17 cellular contexts compared by ENCODE assay signal in the genomic region with DNA sequence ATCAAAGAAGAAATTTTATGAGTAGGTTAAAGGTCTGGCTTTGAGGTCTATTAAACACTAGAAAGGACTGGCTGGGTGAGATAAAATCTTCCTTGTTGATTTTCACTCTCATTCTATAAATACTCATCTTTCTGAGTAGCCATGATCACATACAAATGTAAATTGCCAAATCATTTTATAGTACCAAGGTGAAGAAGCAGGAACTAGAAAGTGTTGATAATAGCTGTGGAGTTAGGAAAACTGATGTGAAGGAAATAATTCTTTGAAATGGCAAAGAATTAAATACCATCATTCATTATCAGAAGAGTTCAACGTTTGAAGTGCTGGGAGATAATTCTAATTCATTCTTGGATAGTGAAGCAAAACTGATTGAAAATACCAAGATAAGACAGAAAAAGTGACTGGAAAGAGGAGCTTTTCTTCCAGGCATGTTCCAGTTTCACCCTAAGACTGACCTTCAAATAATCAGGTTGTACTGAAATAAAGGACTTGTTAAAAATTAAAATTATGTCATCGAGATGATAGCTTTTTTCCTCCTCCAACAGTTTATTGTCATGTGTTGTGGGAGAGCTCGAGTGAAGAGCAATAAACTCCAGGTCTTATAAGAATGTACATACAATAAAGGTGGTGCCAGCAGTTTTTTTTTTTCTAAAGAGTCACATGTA. TPM values are rescaled to one million over a fixed set of nuclear protein-coding genes. Genes with fewer than 3 reads are reported as not detected.
A peak's percentile ranks its signal among the peaks of the same experiment; 100 is the strongest.
DNase-seq lines count a peak whose midpoint lies in the region; ATAC-seq, FAIRE-seq and TF ChIP-seq lines count a peak whose summit lies in the region.
"Had no signal": no experiment of that assay in that cellular context is flagged by ENCODE, and none has a peak within 500 bp of the region (broad histone marks: within the 10 kb centered on the region; RNA-seq: fewer than 3 reads in every experiment).

No MANE protein-coding gene starts in this region.

- no peak for TF ChIP-seq CTCF in SK-N-SH (IDR thresholded peaks at IDR 0.05)
- no peak for TF ChIP-seq CTCF in pancreas (IDR thresholded peaks at IDR 0.05)

- peaks cover 0 to 7% of the 10 kb centered on the region in 2 experiments; a peak in 1 of 4 replicates for H3K4me1 ChIP-seq in SK-N-SH (ENCODE audit: control insufficient read depth in 1 of 2, insufficient read depth in 2 of 2, low read depth in 1 of 2, low read length in 1 of 2)
- H3K4me1 ChIP-seq in pancreas = no peaks in the 10 kb centered on the region

- no peaks in the 10 kb centered on the region for H3K9me2 ChIP-seq in SK-N-SH

- peak in 1 of 4 donors; percentile 18 for ATAC-seq in pancreas
- ATAC-seq: stimulated activated naive CD8-positive, alpha-beta T cell treated with anti-CD3 and anti-CD28 coated beads, Interleukin-15, Interleukin-2, amounts not matched to agents 100 U/mL and 50 U/mL, for 24 hours had no signal

- H3K4me3 ChIP-seq in SK-N-SH (ENCODE audit: low read depth in 2 of 2, low read length in 1 of 2) = no peak overlapping the region
- no peak overlapping the region for H3K4me3 ChIP-seq in pancreas
- H3K4me3 ChIP-seq: HAP-1 had no signal

- DNase-seq in EH (ENCODE audit: low read depth) = peak; percentile 88
- no peak for DNase-seq in SK-N-SH
- peak; percentile 94 for DNase-seq in fibroblast of peridontal ligament (ENCODE audit: extremely low read depth)
- DNase-seq in pancreas = no peak
- no peak for DNase-seq in stimulated activated CD4-positive, alpha-beta T cell treated with anti-CD3 and anti-CD28 coated beads, Interleukin-2, amount 100 ng/mL, for 48 hours
- DNase-seq in activated effector memory CD4-positive, alpha-beta T cell treated with anti-CD3 and anti-CD28 coated beads, Interleukin-2, amount 50 U/mL, for 16 hours = no peak
- DNase-seq in COLO668 (lab: John Stamatoyannopoulos, UW; ENCODE audit: unreplicated experiment) = no peak
- no peak for DNase-seq in stimulated activated CD4-positive, alpha-beta T cell treated with anti-CD3 and anti-CD28 coated beads, Interleukin-4, amount 100 ng/mL, for 4 hours
- DNase-seq: activated CD8-positive, alpha-beta memory T cell treated with anti-CD3 and anti-CD28 coated beads, Interleukin-2, amount 50 U/mL, for 4 hours; CD8-positive, alpha-beta memory T cell; foreskin melanocyte; Kasumi-1; NCI-H1930; NCI-H774; SHP77 treated with DMSO at 0.1 percent for 48 hours; stimulated activated naive CD8-positive, alpha-beta T cell treated with anti-CD3 and anti-CD28 coated beads, Interleukin-15, Interleukin-2, amounts not matched to agents 100 U/mL and 50 U/mL, for 24 hours had no signal

- no peak for TF ChIP-seq EP300 in SK-N-SH (IDR thresholded peaks at IDR 0.05; ENCODE audit: borderline replicate concordance in 1 of 2, low read depth in 1 of 2, low read length in 1 of 2)

- no peak overlapping the region for H2AFZ ChIP-seq in SK-N-SH (ENCODE audit: low read depth)

- no peaks in the 10 kb centered on the region for H3K79me2 ChIP-seq in SK-N-SH (ENCODE audit: insufficient read depth)

- peak; percentile 53 for FAIRE-seq in pancreas (lab: Jason Lieb, UNC)

- intact Hi-C loops in pancreas (cut with DNase I) = no loop called here

- peaks cover 38% of the 10 kb centered on the region for H4K20me1 ChIP-seq in SK-N-SH (ENCODE audit: insufficient read depth)

- H3K27ac ChIP-seq in SK-N-SH (ENCODE audit: low read depth in 2 of 2, low read length in 1 of 2) = peak overlapping the region in 1 of 2 experiments; percentile 60; a peak in 2 of 4 replicates
- no peak overlapping the region for H3K27ac ChIP-seq in pancreas

- WGBS in SK-N-SH (ENCODE audit: low lambda C conversion rate) = 61% methylated on average over 3 of the region's 3 CpGs
- 45 to 46% methylated on average over 3 of the region's 3 CpGs for WGBS in pancreas, 2 donors

- CTCF ChIA-PET in SK-N-SH (lab: Yijun Ruan, JAX) = interaction anchor here (0.8 to 1.6 kb wide), 3 partner anchors 9 to 890 kb away, joined by 3 to 10 read pairs (median 5); no protein-coding TSS in a partner anchor

- H3K27me3 ChIP-seq in SK-N-SH (ENCODE audit: insufficient read depth) (no peaks in the 10 kb centered on the region), pancreas (no peaks in the 10 kb centered on the region)

- POLR2A ChIA-PET in SK-N-SH (lab: Yijun Ruan, JAX) = no interaction called here

- no peak overlapping the region for H3K4me2 ChIP-seq in SK-N-SH

- H3F3A ChIP-seq in SK-N-SH (replicated peaks; ENCODE audit: insufficient read depth) = peaks cover 72% of the 10 kb centered on the region

- no peak for TF ChIP-seq RAD21 in SK-N-SH (IDR thresholded peaks at IDR 0.05; ENCODE audit: low read length)

- no peaks in the 10 kb centered on the region for H3K9me3 ChIP-seq in SK-N-SH
- no peaks in the 10 kb centered on the region for H3K9me3 ChIP-seq in pancreas
- H3K9me3 ChIP-seq: HAP-1 had no signal

- no peak overlapping the region for H3K9ac ChIP-seq in SK-N-SH

- H3K36me3 ChIP-seq in SK-N-SH (replicated peaks in 1 of 2; ENCODE audit: control insufficient read depth in 1 of 2, insufficient read depth in 2 of 2, low read length in 1 of 2) (peaks cover 40 to 42% of the 10 kb centered on the region in 2 experiments), pancreas (peaks cover 0 to 23% (median 6%) of the 10 kb centered on the region in 3 donors)

TF ChIP-seq in SK-N-SH, 30 proteins besides CTCF, POLR2A, EP300 and RAD21:
- TF ChIP-seq TAF1 (IDR thresholded peaks at IDR 0.05; ENCODE audit: borderline replicate concordance, low read depth, low read length) (no peak), MEF2A (IDR thresholded peaks at IDR 0.05; ENCODE audit: borderline replicate concordance, low read depth) (no peak), JUND (IDR thresholded peaks at IDR 0.05) (peak; percentile 7), POLR2AphosphoS5 (IDR thresholded peaks at IDR 0.05; ENCODE audit: low read depth, low read length) (peak; percentile 63)

RNA-seq across cellular contexts. Expression of gene THBS1, which starts 17.4 kb away (rescaled TPM):
- polyA plus RNA-seq in SK-N-SH (2012; rRNA removed) (117 and 127 TPM in 2 replicates), pancreas (10 to 100 TPM; 14.0 to 16.7 TPM)
- 36.9 and 47.2 TPM in 2 replicates for polyA plus RNA-seq in SK-N-SH (2012; cell fraction: cytosol; rRNA removed)
- polyA plus RNA-seq in SK-N-SH (2012; cell fraction: nucleus; rRNA removed) = 513 and 769 TPM in 2 replicates
- total RNA-seq in pancreas = 100 to 1,000 TPM in 2 of 6 donors, 10 to 100 TPM in 4; 31.1 to 176 (median 77.9) TPM

Comparison
In these comparisons a context has a peak if more than half of its experiments do, and no peak if none do; other contexts are left out.
1. DNase-seq: peak in EH (single experiment) and fibroblast of peridontal ligament (single experiment); none in SK-N-SH (single experiment), pancreas (0 of 6), stimulated activated CD4-positive, alpha-beta T cell treated with anti-CD3 and anti-CD28 coated beads, Interleukin-2, amount 100 ng/mL, for 48 hours (0 of 2), activated effector memory CD4-positive, alpha-beta T cell treated with anti-CD3 and anti-CD28 coated beads, Interleukin-2, amount 50 U/mL, for 16 hours (single experiment), COLO668 (single experiment) and stimulated activated CD4-positive, alpha-beta T cell treated with anti-CD3 and anti-CD28 coated beads, Interleukin-4, amount 100 ng/mL, for 4 hours (0 of 2).